In genomic region chr5:57368010-57368409, GRCh38 we compare ENCODE assay signal across 2 cellular contexts.
A peak's percentile ranks its signal among the peaks of the same experiment; 100 is the strongest.
TF ChIP-seq lines count a peak whose summit lies in the region.

No MANE protein-coding gene starts in this region.

TF ChIP-seq in HCT116, 20 proteins besides CTCF, POLR2A, EP300 and RAD21 (continued from another document):
- TF ChIP-seq ATF3 (IDR thresholded peaks at IDR 0.05) = no peak
- TF ChIP-seq FOSL1 (IDR thresholded peaks at IDR 0.05; ENCODE audit: low read depth) = no peak
- TF ChIP-seq ELF1 (IDR thresholded peaks at IDR 0.05; ENCODE audit: borderline replicate concordance, low read depth) = no peak
- no peak for TF ChIP-seq YY1 (IDR thresholded peaks at IDR 0.05; ENCODE audit: extremely low read depth, insufficient replicate concordance, low read depth, low read length)
- TF ChIP-seq EZH2 (IDR thresholded peaks at IDR 0.05) = no peak
- no peak for TF ChIP-seq JUND (IDR thresholded peaks at IDR 0.05)
- no peak for TF ChIP-seq SRF (IDR thresholded peaks at IDR 0.05; ENCODE audit: low read depth)
- TF ChIP-seq POLR2AphosphoS5 (IDR thresholded peaks at IDR 0.05; ENCODE audit: low read depth, low read length) = no peak
- no peak for TF ChIP-seq ZFX (IDR thresholded peaks at IDR 0.05)

TF ChIP-seq in SK-N-SH treated with all-trans-retinoic acid at 6 μM for 48 hours, 23 proteins besides CTCF, POLR2A, EP300 and RAD21 (continued from another document):
- TF ChIP-seq PATZ1 (CRISPR knock-in tag; IDR thresholded peaks at IDR 0.05; ENCODE audit: borderline replicate concordance) = peak; percentile 93
- 0 out of 2 replicates have a peak, but pooled peaks have one; percentile 45 for TF ChIP-seq ZNF565 (CRISPR knock-in tag; conservative IDR thresholded peaks at IDR 0.05; ENCODE audit: low read depth)
- peak; percentile 69 for TF ChIP-seq ZNF8 (CRISPR knock-in tag; IDR thresholded peaks at IDR 0.05)
- TF ChIP-seq ESRRG (CRISPR knock-in tag; IDR thresholded peaks at IDR 0.05) = no peak
- peak; percentile 98 for TF ChIP-seq TCF4 (CRISPR knock-in tag; IDR thresholded peaks at IDR 0.05; ENCODE audit: borderline replicate concordance)
- TF ChIP-seq ZNF70 (CRISPR knock-in tag; IDR thresholded peaks at IDR 0.05) = peak; percentile 44; the same call in 1 of the 2 replicates
- peak; percentile 98 for TF ChIP-seq TOX (CRISPR knock-in tag; IDR thresholded peaks at IDR 0.05; ENCODE audit: borderline replicate concordance)
- no peak for TF ChIP-seq GLIS3 (CRISPR knock-in tag; IDR thresholded peaks at IDR 0.05)
- TF ChIP-seq ZC3H10 (CRISPR knock-in tag; IDR thresholded peaks at IDR 0.05) = peak; percentile 98
- peak; percentile 93 for TF ChIP-seq ISL1 (CRISPR knock-in tag; IDR thresholded peaks at IDR 0.05)
- TF ChIP-seq ARNTL (CRISPR knock-in tag; IDR thresholded peaks at IDR 0.05; ENCODE audit: borderline replicate concordance, low read depth) = 0 out of 2 replicates have a peak, but pooled peaks have one; percentile 67
- 0 out of 2 replicates have a peak, but pooled peaks have one; percentile 4 for TF ChIP-seq ZFP30 (CRISPR knock-in tag; IDR thresholded peaks at IDR 0.05)
- no peak for TF ChIP-seq ZFP3 (CRISPR knock-in tag; IDR thresholded peaks at IDR 0.05)
- peak; percentile 57; the same call in 1 of the 2 replicates for TF ChIP-seq SNAI2 (CRISPR knock-in tag; IDR thresholded peaks at IDR 0.05)
- peak; percentile 94 for TF ChIP-seq RARB (CRISPR knock-in tag; IDR thresholded peaks at IDR 0.05)
TF ChIP-seq in SK-N-SH treated with all-trans-retinoic acid at 6 μM for 48 hours: peak in this region for 12.
